Comparison of ENCODE assay signal across 11 cellular contexts in the genomic region with DNA sequence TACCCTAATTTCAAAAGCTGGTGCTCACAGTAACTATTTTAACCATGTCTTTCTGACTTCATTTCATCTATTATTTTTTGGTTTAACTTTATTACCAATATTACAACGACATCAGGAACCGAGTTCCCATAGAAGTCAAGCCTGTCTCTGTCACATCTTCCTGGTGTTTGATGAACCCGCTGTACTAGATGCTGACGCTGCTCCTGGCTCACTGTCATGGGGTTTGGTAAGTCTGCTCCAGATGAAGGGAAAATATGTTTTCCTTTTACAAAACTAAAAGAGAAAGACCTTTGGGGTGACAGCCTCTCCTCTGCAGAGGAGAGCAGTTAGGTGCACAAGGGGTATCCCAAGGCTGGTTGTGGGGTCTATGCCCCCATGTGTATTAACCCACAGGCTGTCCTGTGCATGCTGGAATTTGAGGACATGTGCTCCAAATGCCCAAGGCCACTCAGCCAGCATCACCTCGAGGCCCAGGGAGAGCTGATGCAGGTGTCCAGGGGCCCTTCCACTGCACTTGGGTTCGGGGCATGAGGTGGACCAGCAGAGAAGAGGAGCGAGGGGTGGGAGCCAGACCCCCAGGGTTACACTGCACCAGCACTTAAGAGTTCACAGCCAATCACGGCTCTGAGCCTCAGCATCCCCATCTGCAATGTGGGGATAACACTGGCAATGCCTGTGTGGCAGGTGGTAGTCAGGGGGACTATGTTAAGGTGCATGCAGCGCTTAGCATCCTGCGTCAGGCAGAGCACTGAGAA.
"Had no signal": no experiment of that assay in that cellular context is flagged by ENCODE, and none has a peak within 500 bp of the region (broad histone marks: within the 10 kb centered on the region; RNA-seq: fewer than 3 reads in every experiment).

No MANE protein-coding gene starts in this region.

- H3K27ac ChIP-seq: upper lobe of left lung had no signal

- H3K36me3 Mint-ChIP-seq: mesothelial cell of epicardium had no signal

- H3K27ac Mint-ChIP-seq: effector memory CD8-positive, alpha-beta T cell; mesothelial cell of epicardium had no signal

- H3K27me3 ChIP-seq: adrenal gland, upper lobe of left lung had no signal

- H3K9me3 ChIP-seq: adrenal gland, upper lobe of left lung had no signal

- H3K4me1 ChIP-seq: upper lobe of left lung had no signal

- H3K4me3 ChIP-seq: adrenal gland, upper lobe of left lung had no signal

- DNase-seq: activated CD4-positive, alpha-beta T cell treated with anti-CD3 and anti-CD28 coated beads, Interleukin-2, amount 10 ng/mL, durations not matched to agents 7 days and 5 days; activated CD4-positive, CD25-positive, alpha-beta regulatory T cell; central memory CD4-positive, alpha-beta T cell; effector memory CD8-positive, alpha-beta T cell; right cardiac atrium; small intestine had no signal

- H3K9me3 Mint-ChIP-seq: activated CD4-positive, alpha-beta T cell treated with anti-CD3 and anti-CD28 coated beads, Interleukin-2, amount 10 ng/mL, durations not matched to agents 7 days and 5 days; effector memory CD8-positive, alpha-beta T cell; mesothelial cell of epicardium had no signal

- H3K27me3 Mint-ChIP-seq: activated CD4-positive, alpha-beta T cell treated with anti-CD3 and anti-CD28 coated beads, Interleukin-2, amount 10 ng/mL, durations not matched to agents 7 days and 5 days; effector memory CD8-positive, alpha-beta T cell had no signal

- H3K4me3 Mint-ChIP-seq: activated CD4-positive, alpha-beta T cell treated with anti-CD3 and anti-CD28 coated beads, Interleukin-2, amount 10 ng/mL, durations not matched to agents 7 days and 5 days; effector memory CD8-positive, alpha-beta T cell; mesothelial cell of epicardium had no signal

- ATAC-seq: effector memory CD8-positive, alpha-beta T cell; SK-N-SH treated with all-trans-retinoic acid at 6 μM for 48 hours had no signal

- FAIRE-seq: small intestine, TTC549 had no signal

- H3K36me3 ChIP-seq: adrenal gland, upper lobe of left lung had no signal
